In genomic region chr17:13024033-13024432, GRCh38 we compare ENCODE assay signal across 10 cellular contexts. TPM values are rescaled to one million over a fixed set of nuclear protein-coding genes. Genes with fewer than 3 reads are reported as not detected.
A peak's percentile ranks its signal among the peaks of the same experiment; 100 is the strongest.
DNase-seq lines count a peak whose midpoint lies in the region; ATAC-seq and TF ChIP-seq lines count a peak whose summit lies in the region.
"Had no signal": no experiment of that assay in that cellular context is flagged by ENCODE, and none has a peak within 500 bp of the region (broad histone marks: within the 10 kb centered on the region; RNA-seq: fewer than 3 reads in every experiment).

No MANE protein-coding gene starts in this region.

- no peaks in the 10 kb centered on the region for H3K79me2 ChIP-seq in SU-DHL-6 (ENCODE audit: insufficient read depth, low read length)

- TF ChIP-seq CTCF in SU-DHL-6 (IDR thresholded peaks at IDR 0.05; ENCODE audit: insufficient read depth, low read length, poor library complexity, severe bottlenecking) = no peak
- TF ChIP-seq CTCF in mucosa of descending colon (IDR thresholded peaks at IDR 0.05) = no peak

- no peaks in the 10 kb centered on the region for H4K20me1 ChIP-seq in SU-DHL-6 (ENCODE audit: low read depth, low read length)

- H3K4me2 ChIP-seq in SU-DHL-6 (ENCODE audit: low read depth, low read length, poor library complexity, severe bottlenecking) = peak overlapping the region; percentile 53

- H3K9me3 ChIP-seq in SU-DHL-6 (ENCODE audit: insufficient read depth, low read length) (no peaks in the 10 kb centered on the region), mucosa of descending colon (no peaks in the 10 kb centered on the region)
- H3K9me3 ChIP-seq: neutrophil had no signal

- H3F3A ChIP-seq in SU-DHL-6 (ENCODE audit: insufficient read depth) = no peaks in the 10 kb centered on the region

- H3K4me3 ChIP-seq in SU-DHL-6 (ENCODE audit: insufficient read depth, low read length, poor library complexity, severe bottlenecking) (no peak overlapping the region), mucosa of descending colon (no peak overlapping the region)

- H3K27me3 ChIP-seq in SU-DHL-6 (ENCODE audit: low read length) = no peaks in the 10 kb centered on the region
- H3K27me3 ChIP-seq: neutrophil had no signal

- ATAC-seq in HG03442 (IDR thresholded peaks at IDR 0.05; ENCODE audit: unreplicated experiment) = peak; percentile 6
- peak; percentile 80 for ATAC-seq in mucosa of descending colon
- no peak for ATAC-seq in HG02870 (IDR thresholded peaks at IDR 0.05; ENCODE audit: unreplicated experiment)
- no peak for ATAC-seq in HG02852 (IDR thresholded peaks at IDR 0.05; ENCODE audit: unreplicated experiment)
- no peak for ATAC-seq in HG03175 (IDR thresholded peaks at IDR 0.05; ENCODE audit: unreplicated experiment)

- intact Hi-C loops in mucosa of descending colon (cut with DNase I, micrococcal nuclease) = no loop called here

- no peaks in the 10 kb centered on the region for H3K9me2 ChIP-seq in SU-DHL-6 (replicated peaks; ENCODE audit: insufficient read depth, low read length)

- peak overlapping the region; percentile 70 for H2AFZ ChIP-seq in SU-DHL-6 (ENCODE audit: low read depth, low read length, severe bottlenecking)

- peak; percentile 33 for DNase-seq in NCI-H1092 treated with DMSO at 0.1 percent for 48 hours (lab: John Stamatoyannopoulos, UW)
- no peak for DNase-seq in NCI-H1092 (lab: John Stamatoyannopoulos, UW)
- no peak for DNase-seq in mucosa of descending colon
- DNase-seq: NCI-H2107 had no signal

- H3K4me1 ChIP-seq in mucosa of descending colon (ENCODE audit: low read depth) = peaks cover 7% of the 10 kb centered on the region

- no peaks in the 10 kb centered on the region for H3K36me3 ChIP-seq in SU-DHL-6 (ENCODE audit: low read length)
- H3K36me3 ChIP-seq in mucosa of descending colon (ENCODE audit: low read depth) = no peaks in the 10 kb centered on the region
- H3K36me3 ChIP-seq: neutrophil had no signal

- no peak overlapping the region for H3K27ac ChIP-seq in SU-DHL-6 (ENCODE audit: low read depth, low read length)
- H3K27ac ChIP-seq: neutrophil had no signal

- H3K9ac ChIP-seq in SU-DHL-6 (ENCODE audit: low read length) = peak overlapping the region; percentile 36

RNA-seq across cellular contexts. Expression of gene ELAC2, which starts 6.2 kb away (rescaled TPM):
- total RNA-seq in mucosa of descending colon = 10 to 100 TPM; 46.7 to 47.1 (median 46.9) TPM

Comparison
In these comparisons a context has a peak if more than half of its experiments do, and no peak if none do; other contexts are left out.
1. ATAC-seq: peak in HG03442 (single experiment) and mucosa of descending colon (single experiment); none in HG02870 (single experiment), HG02852 (single experiment) and HG03175 (single experiment).